Comparison of ENCODE assay signal across 13 cellular contexts in genomic region chrX:17459008-17459407, GRCh38.
DNase-seq lines count a peak whose midpoint lies in the region; ATAC-seq and TF ChIP-seq lines count a peak whose summit lies in the region.
"Had no signal": no experiment of that assay in that cellular context is flagged by ENCODE, and none has a peak within 500 bp of the region (broad histone marks: within the 10 kb centered on the region; RNA-seq: fewer than 3 reads in every experiment).

No MANE protein-coding gene starts in this region.

- DNase-seq in Right ventricle myocardium inferior (ENCODE audit: missing footprints) (no peak), right atrium auricular region (ENCODE audit: low spot score) (no peak), SK-N-SH (no peak), left ventricle myocardium superior (peak; percentile 27), inferior parietal cortex (ENCODE audit: extremely low spot score) (no peak)
- DNase-seq in activated T-cell treated with anti-CD3 and anti-CD28 coated beads, Interleukin-2, amount 50 U/mL, for 48 hours = no peak
- DNase-seq: AML-193; hypothalamus; stimulated activated CD4-positive, alpha-beta T cell treated with anti-CD3 and anti-CD28 coated beads, Interleukin-4, amount 100 ng/mL, for 1 hour had no signal

- no peaks in the 10 kb centered on the region for H3K9me3 ChIP-seq in right atrium auricular region
- no peaks in the 10 kb centered on the region for H3K9me3 ChIP-seq in SK-N-SH
- H3K9me3 ChIP-seq: tibial nerve had no signal

- H3K9ac ChIP-seq in SK-N-SH = no peak overlapping the region

- H3K4me2 ChIP-seq in SK-N-SH = 0 out of 2 replicates have a peak overlapping the region, but pooled peaks have one; percentile 8

- no peaks in the 10 kb centered on the region for H3K79me2 ChIP-seq in SK-N-SH (ENCODE audit: insufficient read depth)

- no peaks in the 10 kb centered on the region for H3F3A ChIP-seq in SK-N-SH (replicated peaks; ENCODE audit: insufficient read depth)

- no peaks in the 10 kb centered on the region for H3K4me1 ChIP-seq in right atrium auricular region
- H3K4me1 ChIP-seq in SK-N-SH (ENCODE audit: control insufficient read depth in 1 of 2, insufficient read depth in 2 of 2, low read depth in 1 of 2, low read length in 1 of 2) = peaks cover 3 to 8% of the 10 kb centered on the region in 2 experiments; a peak in 2 of 4 replicates

- WGBS in SK-N-SH (ENCODE audit: low lambda C conversion rate) = 29% methylated on average over 4 of the region's 4 CpGs

- no peak for TF ChIP-seq RAD21 in SK-N-SH (IDR thresholded peaks at IDR 0.05; ENCODE audit: low read length)

- H3K4me3 ChIP-seq in right atrium auricular region (no peak overlapping the region), SK-N-SH (ENCODE audit: low read depth in 2 of 2, low read length in 1 of 2) (no peak overlapping the region; a peak in 1 of 4 replicates)
- H3K4me3 ChIP-seq: tibial nerve had no signal

- no peak for TF ChIP-seq CTCF in right atrium auricular region (IDR thresholded peaks at IDR 0.05)
- no peak for TF ChIP-seq CTCF in SK-N-SH (IDR thresholded peaks at IDR 0.05)

- POLR2A ChIA-PET in SK-N-SH (lab: Yijun Ruan, JAX) = no interaction called here

- no peak overlapping the region for H2AFZ ChIP-seq in SK-N-SH (ENCODE audit: low read depth)

- ATAC-seq in Right ventricle myocardium inferior (peak; percentile 63), left ventricle myocardium superior (peak; percentile 59), GM21423 (IDR thresholded peaks at IDR 0.05; ENCODE audit: unreplicated experiment) (no peak), GM18867 (IDR thresholded peaks at IDR 0.05; ENCODE audit: unreplicated experiment) (no peak)
- ATAC-seq: natural killer cell treated with Interleukin-12 subunit alpha and Interleukin-12 subunit beta and Interleukin-15 and Interleukin-18, amount 100 ng/mL, for 72 hours had no signal

- H3K36me3 ChIP-seq in right atrium auricular region (no peaks in the 10 kb centered on the region), SK-N-SH (replicated peaks in 1 of 2; ENCODE audit: control insufficient read depth in 1 of 2, insufficient read depth in 2 of 2, low read length in 1 of 2) (no peaks in the 10 kb centered on the region)
- H3K36me3 ChIP-seq: tibial nerve had no signal

- H3K27me3 ChIP-seq in right atrium auricular region (no peaks in the 10 kb centered on the region), SK-N-SH (ENCODE audit: insufficient read depth) (no peaks in the 10 kb centered on the region)
- H3K27me3 ChIP-seq: tibial nerve had no signal

- no peak for TF ChIP-seq EP300 in SK-N-SH (IDR thresholded peaks at IDR 0.05; ENCODE audit: borderline replicate concordance in 1 of 2, low read depth in 1 of 2, low read length in 1 of 2)

- no peaks in the 10 kb centered on the region for H4K20me1 ChIP-seq in SK-N-SH (ENCODE audit: insufficient read depth)

- intact Hi-C loops in Right ventricle myocardium inferior (cut with DNase I) = no loop called here
- intact Hi-C loops in left ventricle myocardium superior (cut with micrococcal nuclease) = no loop called here

- H3K27ac ChIP-seq in right atrium auricular region (no peak overlapping the region), SK-N-SH (ENCODE audit: low read depth in 2 of 2, low read length in 1 of 2) (peak overlapping the region in 1 of 2 experiments; percentile 47; a peak in 1 of 4 replicates)
- H3K27ac ChIP-seq: tibial nerve had no signal

- CTCF ChIA-PET in SK-N-SH (lab: Yijun Ruan, JAX) = no interaction called here

- no peaks in the 10 kb centered on the region for H3K9me2 ChIP-seq in SK-N-SH

TF ChIP-seq in SK-N-SH, 30 proteins besides CTCF, POLR2A, EP300 and RAD21:
- TF ChIP-seq JUND (IDR thresholded peaks at IDR 0.05) (no peak), NFIC (IDR thresholded peaks at IDR 0.05; ENCODE audit: borderline replicate concordance) (peak; percentile 47; the same call in 1 of the 2 replicates), CHD2 (IDR thresholded peaks at IDR 0.05; ENCODE audit: low read length, partially characterized antibody) (no peak)
- TF ChIP-seq, protein P1, sequence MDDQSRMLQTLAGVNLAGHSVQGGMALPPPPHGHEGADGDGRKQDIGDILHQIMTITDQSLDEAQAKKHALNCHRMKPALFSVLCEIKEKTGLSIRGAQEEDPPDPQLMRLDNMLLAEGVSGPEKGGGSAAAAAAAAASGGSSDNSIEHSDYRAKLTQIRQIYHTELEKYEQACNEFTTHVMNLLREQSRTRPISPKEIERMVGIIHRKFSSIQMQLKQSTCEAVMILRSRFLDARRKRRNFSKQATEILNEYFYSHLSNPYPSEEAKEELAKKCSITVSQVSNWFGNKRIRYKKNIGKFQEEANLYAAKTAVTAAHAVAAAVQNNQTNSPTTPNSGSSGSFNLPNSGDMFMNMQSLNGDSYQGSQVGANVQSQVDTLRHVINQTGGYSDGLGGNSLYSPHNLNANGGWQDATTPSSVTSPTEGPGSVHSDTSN (IDR thresholded peaks at IDR 0.05) = peak; percentile 63

Comparison
In these comparisons a context has a peak if more than half of its experiments do, and no peak if none do; other contexts are left out.
1. ATAC-seq: peak in Right ventricle myocardium inferior (single experiment) and left ventricle myocardium superior (single experiment); none in GM21423 (single experiment) and GM18867 (single experiment).